8 cellular contexts compared by ENCODE assay signal in the genomic region with DNA sequence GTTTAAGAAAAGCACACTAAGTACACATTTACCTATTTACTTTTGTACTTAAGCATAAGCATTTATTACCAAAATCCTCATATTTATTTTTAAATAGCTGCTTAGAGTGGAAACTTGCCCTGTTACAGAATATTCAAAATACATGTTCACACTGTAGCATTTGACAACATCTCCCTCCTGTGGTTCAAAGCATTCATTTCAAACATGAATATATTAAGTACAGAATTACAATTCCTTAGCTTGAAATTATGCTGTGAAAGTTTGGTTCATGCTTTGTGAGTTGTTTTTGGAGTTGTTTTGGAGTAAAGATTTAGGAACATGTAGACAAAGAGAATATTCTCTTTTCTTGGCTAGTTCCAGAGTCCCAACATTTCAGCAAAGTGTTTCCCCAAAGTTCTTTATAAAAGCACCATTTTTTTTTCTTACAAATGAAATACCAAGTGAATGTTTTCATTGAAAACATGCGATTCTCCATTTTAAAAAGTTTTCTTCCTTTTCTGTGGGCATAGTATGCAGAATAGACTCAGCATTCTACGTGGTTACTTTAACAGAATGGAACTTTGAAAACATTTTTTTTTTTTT. TPM values are rescaled to one million over a fixed set of nuclear protein-coding genes. Genes with fewer than 3 reads are reported as not detected.
DNase-seq lines count a peak whose midpoint lies in the region; ATAC-seq and TF ChIP-seq lines count a peak whose summit lies in the region.

No MANE protein-coding gene starts in this region.

- no TSS peak for BruUV-seq in Calu3 (replicated peaks; lab: Mats Ljungman, UMichigan)

- peaks cover 12% of the 10 kb centered on the region for H3K4me1 Mint-ChIP-seq in activated naive CD8-positive, alpha-beta T cell treated with anti-CD3 and anti-CD28 coated beads, Interleukin-2, amount 10 ng/mL, durations not matched to agents 7 days and 5 days
- peaks cover 17% of the 10 kb centered on the region for H3K4me1 Mint-ChIP-seq in Calu3 (ENCODE audit: low read depth, unreplicated experiment)

- H3K36me3 Mint-ChIP-seq in activated naive CD8-positive, alpha-beta T cell treated with anti-CD3 and anti-CD28 coated beads, Interleukin-2, amount 10 ng/mL, durations not matched to agents 7 days and 5 days, result peaks cover 15% of the 10 kb centered on the region
- peaks cover 21% of the 10 kb centered on the region for H3K36me3 Mint-ChIP-seq in Calu3 (ENCODE audit: insufficient read depth, unreplicated experiment)

- H3K27me3 Mint-ChIP-seq in activated naive CD8-positive, alpha-beta T cell treated with anti-CD3 and anti-CD28 coated beads, Interleukin-2, amount 10 ng/mL, durations not matched to agents 7 days and 5 days, result no peaks in the 10 kb centered on the region
- no peaks in the 10 kb centered on the region for H3K27me3 Mint-ChIP-seq in Calu3 (ENCODE audit: unreplicated experiment)

- DNase-seq in Caki2 (ENCODE audit: low read depth), result peak; percentile 43
- DNase-seq in activated naive CD8-positive, alpha-beta T cell treated with anti-CD3 and anti-CD28 coated beads, Interleukin-2, amount 10 ng/mL, durations not matched to agents 7 days and 5 days, result no peak
- DNase-seq in left colon, result no peak
- no peak for DNase-seq in stimulated activated CD4-positive, alpha-beta T cell treated with anti-CD3 and anti-CD28 coated beads, Interleukin-4, amount 100 ng/mL, for 1 hour
- no peak for DNase-seq in Calu3
- DNase-seq in DMS153 treated with DMSO at 0.1 percent for 48 hours (lab: John Stamatoyannopoulos, UW; ENCODE audit: unreplicated experiment), result no peak

- ATAC-seq in activated naive CD8-positive, alpha-beta T cell treated with anti-CD3 and anti-CD28 coated beads, Interleukin-2, amount 10 ng/mL, durations not matched to agents 7 days and 5 days (ENCODE audit: low read depth), result peak; percentile 72
- ATAC-seq in left colon (peak; percentile 80), HG03439 (IDR thresholded peaks at IDR 0.05; ENCODE audit: unreplicated experiment) (no peak)

- CTCF ChIA-PET in Calu3 (lab: Charles Lee), result interaction anchor here (0.7 to 1.5 kb wide), 8 partner anchors 10 to 112 kb away, joined by 3 to 14 read pairs (median 4); no protein-coding TSS in a partner anchor

- no peak overlapping the region for H3K4me3 Mint-ChIP-seq in activated naive CD8-positive, alpha-beta T cell treated with anti-CD3 and anti-CD28 coated beads, Interleukin-2, amount 10 ng/mL, durations not matched to agents 7 days and 5 days
- H3K4me3 Mint-ChIP-seq in Calu3 (ENCODE audit: low read depth, unreplicated experiment), result no peak overlapping the region

- no peak for TF ChIP-seq CTCF in Calu3 (IDR thresholded peaks at IDR 0.05; ENCODE audit: unreplicated experiment)

- no peak for TF ChIP-seq EP300 in Ishikawa (IDR thresholded peaks at IDR 0.05; ENCODE audit: borderline replicate concordance)

- no peak overlapping the region for H3K27ac Mint-ChIP-seq in activated naive CD8-positive, alpha-beta T cell treated with anti-CD3 and anti-CD28 coated beads, Interleukin-2, amount 10 ng/mL, durations not matched to agents 7 days and 5 days
- no peak overlapping the region for H3K27ac Mint-ChIP-seq in Calu3 (ENCODE audit: unreplicated experiment)

- intact Hi-C loops in left colon (cut with DNase I, micrococcal nuclease), result loop anchor here in 1 of 2 donors (10.0 kb wide), 1 partner anchor 115 kb away; no protein-coding TSS in a partner anchor
- intact Hi-C loops in Calu3 (cut with micrococcal nuclease; ENCODE audit: unreplicated experiment), result loop anchor here (2.0 kb wide), 1 partner anchor 107 kb away; no protein-coding TSS in a partner anchor

- H3K9me3 Mint-ChIP-seq in activated naive CD8-positive, alpha-beta T cell treated with anti-CD3 and anti-CD28 coated beads, Interleukin-2, amount 10 ng/mL, durations not matched to agents 7 days and 5 days, result no peaks in the 10 kb centered on the region
- no peaks in the 10 kb centered on the region for H3K9me3 Mint-ChIP-seq in Calu3 (ENCODE audit: low read depth, unreplicated experiment)

- in situ Hi-C loops in Caki2 (cut with HindIII; ENCODE audit: low pct_unique_long_range_greater_than_20kb, low sequenced_read_pairs), result no loop called here

- peak; percentile 58 for TF ChIP-seq RAD21 in Ishikawa (IDR thresholded peaks at IDR 0.05; ENCODE audit: low read depth)

- POLR2A ChIA-PET in activated naive CD8-positive, alpha-beta T cell treated with anti-CD3 and anti-CD28 coated beads, Interleukin-2, amount 10 ng/mL, durations not matched to agents 7 days and 5 days (lab: Charles Lee), result interaction anchor here (1.3 to 2.9 kb wide), 4 partner anchors 19 to 106 kb away, joined by 5 to 11 read pairs (median 8); no protein-coding TSS in a partner anchor

TF ChIP-seq in Ishikawa, 13 proteins besides CTCF, POLR2A, EP300 and RAD21:
- TF ChIP-seq CEBPB (IDR thresholded peaks at IDR 0.05), result no peak
- TF ChIP-seq CREB1 (IDR thresholded peaks at IDR 0.05; ENCODE audit: low read depth), result no peak
- TF ChIP-seq, protein P1, sequence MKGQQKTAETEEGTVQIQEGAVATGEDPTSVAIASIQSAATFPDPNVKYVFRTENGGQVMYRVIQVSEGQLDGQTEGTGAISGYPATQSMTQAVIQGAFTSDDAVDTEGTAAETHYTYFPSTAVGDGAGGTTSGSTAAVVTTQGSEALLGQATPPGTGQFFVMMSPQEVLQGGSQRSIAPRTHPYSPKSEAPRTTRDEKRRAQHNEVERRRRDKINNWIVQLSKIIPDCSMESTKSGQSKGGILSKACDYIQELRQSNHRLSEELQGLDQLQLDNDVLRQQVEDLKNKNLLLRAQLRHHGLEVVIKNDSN (IDR thresholded peaks at IDR 0.05), result no peak
- no peak for TF ChIP-seq NFIC (IDR thresholded peaks at IDR 0.05)
- TF ChIP-seq YY1 (IDR thresholded peaks at IDR 0.05; ENCODE audit: low read depth), result no peak
- TF ChIP-seq, protein P2, sequence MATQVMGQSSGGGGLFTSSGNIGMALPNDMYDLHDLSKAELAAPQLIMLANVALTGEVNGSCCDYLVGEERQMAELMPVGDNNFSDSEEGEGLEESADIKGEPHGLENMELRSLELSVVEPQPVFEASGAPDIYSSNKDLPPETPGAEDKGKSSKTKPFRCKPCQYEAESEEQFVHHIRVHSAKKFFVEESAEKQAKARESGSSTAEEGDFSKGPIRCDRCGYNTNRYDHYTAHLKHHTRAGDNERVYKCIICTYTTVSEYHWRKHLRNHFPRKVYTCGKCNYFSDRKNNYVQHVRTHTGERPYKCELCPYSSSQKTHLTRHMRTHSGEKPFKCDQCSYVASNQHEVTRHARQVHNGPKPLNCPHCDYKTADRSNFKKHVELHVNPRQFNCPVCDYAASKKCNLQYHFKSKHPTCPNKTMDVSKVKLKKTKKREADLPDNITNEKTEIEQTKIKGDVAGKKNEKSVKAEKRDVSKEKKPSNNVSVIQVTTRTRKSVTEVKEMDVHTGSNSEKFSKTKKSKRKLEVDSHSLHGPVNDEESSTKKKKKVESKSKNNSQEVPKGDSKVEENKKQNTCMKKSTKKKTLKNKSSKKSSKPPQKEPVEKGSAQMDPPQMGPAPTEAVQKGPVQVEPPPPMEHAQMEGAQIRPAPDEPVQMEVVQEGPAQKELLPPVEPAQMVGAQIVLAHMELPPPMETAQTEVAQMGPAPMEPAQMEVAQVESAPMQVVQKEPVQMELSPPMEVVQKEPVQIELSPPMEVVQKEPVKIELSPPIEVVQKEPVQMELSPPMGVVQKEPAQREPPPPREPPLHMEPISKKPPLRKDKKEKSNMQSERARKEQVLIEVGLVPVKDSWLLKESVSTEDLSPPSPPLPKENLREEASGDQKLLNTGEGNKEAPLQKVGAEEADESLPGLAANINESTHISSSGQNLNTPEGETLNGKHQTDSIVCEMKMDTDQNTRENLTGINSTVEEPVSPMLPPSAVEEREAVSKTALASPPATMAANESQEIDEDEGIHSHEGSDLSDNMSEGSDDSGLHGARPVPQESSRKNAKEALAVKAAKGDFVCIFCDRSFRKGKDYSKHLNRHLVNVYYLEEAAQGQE (IDR thresholded peaks at IDR 0.05; ENCODE audit: low read depth), result no peak
- TF ChIP-seq TEAD4 (IDR thresholded peaks at IDR 0.05), result no peak
TF ChIP-seq in Ishikawa: peak in this region for 0.

RNA-seq across cellular contexts. Expression of gene TUBD1, which starts 33.2 kb away (rescaled TPM):
- 18.1 and 34.0 TPM in 2 replicates for total RNA-seq in Caki2 (2014; rRNA removed; shearing (Covaris generic); ENCODE audit: low replicate concordance)
- 10 to 100 TPM; 16.5 to 21.1 TPM for total RNA-seq in activated naive CD8-positive, alpha-beta T cell treated with anti-CD3 and anti-CD28 coated beads, Interleukin-2, amount 10 ng/mL, durations not matched to agents 7 days and 5 days
- total RNA-seq in left colon, result 1 to 10 TPM; 6.0 to 6.1 TPM
- 5.0 and 12.6 TPM in 2 replicates for total RNA-seq in Calu3 (2022)

RNA-seq across cellular contexts. Expression of gene RPS6KB1, which starts 33.4 kb away (rescaled TPM):
- 4.2 and 18.9 TPM in 2 replicates for total RNA-seq in Caki2 (2014; rRNA removed; shearing (Covaris generic); ENCODE audit: low replicate concordance)
- 10 to 100 TPM; 46.3 to 49.4 TPM for total RNA-seq in activated naive CD8-positive, alpha-beta T cell treated with anti-CD3 and anti-CD28 coated beads, Interleukin-2, amount 10 ng/mL, durations not matched to agents 7 days and 5 days
- total RNA-seq in left colon (10 to 100 TPM; 27.0 to 29.3 TPM), Calu3 (2022) (29.9 and 34.5 TPM in 2 replicates)
